16 cellular contexts compared by ENCODE assay signal in the genomic region with DNA sequence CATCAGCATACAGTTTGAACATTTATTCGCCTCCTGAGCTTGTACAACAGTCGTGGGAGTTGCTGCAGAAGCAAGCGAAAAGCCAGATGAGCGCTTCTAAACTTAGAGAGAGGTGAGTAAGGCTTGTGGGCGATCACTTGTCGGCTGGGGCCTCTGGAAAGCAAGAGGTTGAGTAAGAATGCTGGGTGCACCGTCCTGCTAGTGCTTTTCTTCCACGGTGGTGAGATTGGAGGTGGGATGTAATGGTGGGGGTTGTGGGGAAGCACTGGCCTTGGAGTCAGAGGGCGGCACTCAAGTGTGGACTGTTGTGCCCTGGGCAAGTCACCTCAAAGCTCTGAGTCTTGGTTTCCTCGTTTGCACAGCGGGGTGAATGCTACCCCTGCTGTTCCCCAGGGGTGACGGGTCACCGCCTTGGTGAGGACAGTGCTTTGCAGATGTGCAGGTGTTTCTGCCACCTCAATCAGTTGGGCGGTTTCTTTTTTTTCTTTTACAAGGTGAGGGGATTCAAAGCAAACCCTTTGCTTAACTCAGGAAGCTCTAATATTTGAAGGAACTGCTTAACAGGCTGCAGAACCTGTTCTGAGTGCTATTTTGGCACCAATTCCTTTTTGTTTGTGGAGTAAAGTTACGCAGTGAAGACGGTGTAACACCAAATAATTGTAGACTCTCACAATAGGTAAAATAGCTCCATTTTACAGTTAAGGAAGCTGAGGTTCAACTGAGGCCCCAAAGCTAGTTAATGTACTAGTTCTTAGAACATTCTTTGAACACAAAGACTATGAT. TPM values are rescaled to one million over a fixed set of nuclear protein-coding genes. Genes with fewer than 3 reads are reported as not detected.
DNase-seq lines count a peak whose midpoint lies in the region; ATAC-seq, FAIRE-seq and TF ChIP-seq lines count a peak whose summit lies in the region.
"Had no signal": no experiment of that assay in that cellular context is flagged by ENCODE, and none has a peak within 500 bp of the region (broad histone marks: within the 10 kb centered on the region; RNA-seq: fewer than 3 reads in every experiment).

No MANE protein-coding gene starts in this region.

- 74 to 75% methylated on average over 16 of the region's 16 CpGs for WGBS in thyroid gland, 2 donors

- H3K36me3 ChIP-seq in astrocyte (ENCODE audit: insufficient read depth, low read length): peaks cover 14% of the 10 kb centered on the region
- H3K36me3 ChIP-seq in thyroid gland: peaks cover 0 to under 1% of the 10 kb centered on the region in 2 donors

- no peak for TF ChIP-seq CTCF in CD4-positive, alpha-beta T cell (IDR thresholded peaks at IDR 0.05)
- no peak for TF ChIP-seq CTCF in astrocyte (IDR thresholded peaks at IDR 0.05; ENCODE audit: insufficient read depth, low read depth, low read length)
- TF ChIP-seq CTCF in thyroid gland (IDR thresholded peaks at IDR 0.05): no peak
- TF ChIP-seq CTCF in glutamatergic neuron (IDR thresholded peaks at IDR 0.05; ENCODE audit: partially characterized antibody, unreplicated experiment): no peak

- H3K27me3 ChIP-seq in CD4-positive, alpha-beta T cell (ENCODE audit: control insufficient read depth, insufficient read depth, low read length): no peaks in the 10 kb centered on the region
- H3K27me3 ChIP-seq in astrocyte (ENCODE audit: insufficient read depth, low read length) (no peaks in the 10 kb centered on the region), thyroid gland (no peaks in the 10 kb centered on the region)
- H3K27me3 ChIP-seq: right atrium auricular region had no signal

- POLR2A ChIA-PET in CD4-positive, alpha-beta T cell (lab: Charles Lee): interaction anchor here (0.6 to 3.0 kb wide), 5 partner anchors 22 to 93 kb away, joined by 3 to 10 read pairs (median 4); a partner anchor contains a TSS

- no peak overlapping the region for H3K27ac ChIP-seq in CD4-positive, alpha-beta T cell (ENCODE audit: low read depth, low read length)
- no peak overlapping the region for H3K27ac ChIP-seq in astrocyte (ENCODE audit: low read depth, low read length)
- no peak overlapping the region for H3K27ac ChIP-seq in thyroid gland
- H3K27ac ChIP-seq: right atrium auricular region had no signal

- intact Hi-C loops in CD4-positive, alpha-beta T cell (cut with DNase I, micrococcal nuclease): loop anchor here (2.0 to 10.0 kb wide), 4 partner anchors 37 to 441 kb away; a partner anchor contains a TSS
- intact Hi-C loops in thyroid gland (cut with DNase I): no loop called here

- H3K4me1 Mint-ChIP-seq in CD4-positive, alpha-beta T cell (ENCODE audit: low read depth): peaks cover 36% of the 10 kb centered on the region
- H3K4me1 Mint-ChIP-seq in IgD-negative memory B cell: peaks cover 8 to 14% (median 13%) of the 10 kb centered on the region in 3 donors
- peaks cover 31% of the 10 kb centered on the region for H3K4me1 Mint-ChIP-seq in astrocyte (ENCODE audit: low read depth, unreplicated experiment)
- peaks cover 15 to 31% of the 10 kb centered on the region in 2 donors for H3K4me1 Mint-ChIP-seq in natural killer cell treated with Interleukin-12 subunit alpha and Interleukin-12 subunit beta and Interleukin-15 and Interleukin-18, amount 100 ng/mL, for 72 hours (ENCODE audit: low read depth in 2 of 2)
- peaks cover 6% of the 10 kb centered on the region for H3K4me1 Mint-ChIP-seq in glutamatergic neuron (ENCODE audit: low read depth, unreplicated experiment)

- no peak for DNase-seq in CD4-positive, alpha-beta T cell
- DNase-seq in astrocyte (ENCODE audit: low read depth): peak; percentile 37
- DNase-seq in natural killer cell treated with Interleukin-12 subunit alpha and Interleukin-12 subunit beta and Interleukin-15 and Interleukin-18, amount 100 ng/mL, for 72 hours (ENCODE audit: low spot score): no peak
- DNase-seq in thyroid gland: no peak
- DNase-seq in SW480 (ENCODE audit: low spot score): no peak
- DNase-seq in glutamatergic neuron: no peak
- DNase-seq: activated CD4-positive, CD25-positive, alpha-beta regulatory T cell; activated gamma-delta T cell; kidney; stimulated activated CD4-positive, alpha-beta T cell treated with anti-CD3 and anti-CD28 coated beads, Interleukin-2, amount 100 ng/mL, for 48 hours had no signal

- H3K36me3 Mint-ChIP-seq in CD4-positive, alpha-beta T cell (ENCODE audit: low read depth): peaks cover 45% of the 10 kb centered on the region
- peaks cover 8% of the 10 kb centered on the region for H3K36me3 Mint-ChIP-seq in IgD-negative memory B cell
- H3K36me3 Mint-ChIP-seq in astrocyte (ENCODE audit: low read depth, unreplicated experiment): peaks cover 17% of the 10 kb centered on the region
- peaks cover 11% of the 10 kb centered on the region for H3K36me3 Mint-ChIP-seq in natural killer cell treated with Interleukin-12 subunit alpha and Interleukin-12 subunit beta and Interleukin-15 and Interleukin-18, amount 100 ng/mL, for 72 hours
- H3K36me3 Mint-ChIP-seq in glutamatergic neuron (ENCODE audit: unreplicated experiment): no peaks in the 10 kb centered on the region

- H3K9me3 Mint-ChIP-seq in CD4-positive, alpha-beta T cell: no peaks in the 10 kb centered on the region
- H3K9me3 Mint-ChIP-seq in IgD-negative memory B cell: no peaks in the 10 kb centered on the region
- H3K9me3 Mint-ChIP-seq in astrocyte (ENCODE audit: unreplicated experiment): no peaks in the 10 kb centered on the region
- no peaks in the 10 kb centered on the region for H3K9me3 Mint-ChIP-seq in natural killer cell treated with Interleukin-12 subunit alpha and Interleukin-12 subunit beta and Interleukin-15 and Interleukin-18, amount 100 ng/mL, for 72 hours
- peaks cover 4% of the 10 kb centered on the region for H3K9me3 Mint-ChIP-seq in glutamatergic neuron (ENCODE audit: unreplicated experiment)

- H3K4me3 ChIP-seq in astrocyte (ENCODE audit: insufficient read depth, low read depth, low read length): no peak overlapping the region
- H3K4me3 ChIP-seq in thyroid gland (replicated peaks in 1 of 3): no peak overlapping the region
- H3K4me3 ChIP-seq: right atrium auricular region had no signal

- H3K27me3 Mint-ChIP-seq in CD4-positive, alpha-beta T cell: no peaks in the 10 kb centered on the region
- H3K27me3 Mint-ChIP-seq in IgD-negative memory B cell (no peaks in the 10 kb centered on the region), astrocyte (ENCODE audit: low read depth, unreplicated experiment) (no peaks in the 10 kb centered on the region), glutamatergic neuron (ENCODE audit: unreplicated experiment) (peaks cover 2% of the 10 kb centered on the region)
- H3K27me3 Mint-ChIP-seq in natural killer cell treated with Interleukin-12 subunit alpha and Interleukin-12 subunit beta and Interleukin-15 and Interleukin-18, amount 100 ng/mL, for 72 hours: no peaks in the 10 kb centered on the region

- no peak overlapping the region for H2AFZ ChIP-seq in astrocyte (ENCODE audit: low read depth, low read length)

- TF ChIP-seq POLR2A in thyroid gland (IDR thresholded peaks at IDR 0.05): no peak

- CTCF ChIA-PET in CD4-positive, alpha-beta T cell (lab: Charles Lee): interaction anchor here (0.5 to 4.5 kb wide), 6 partner anchors 22 to 353 kb away, joined by 3 to 18 read pairs (median 4); a partner anchor contains a TSS

- H3K4me3 Mint-ChIP-seq in CD4-positive, alpha-beta T cell: no peak overlapping the region
- H3K4me3 Mint-ChIP-seq in IgD-negative memory B cell: no peak overlapping the region
- peak overlapping the region; percentile 2 for H3K4me3 Mint-ChIP-seq in astrocyte (ENCODE audit: unreplicated experiment)
- H3K4me3 Mint-ChIP-seq in natural killer cell treated with Interleukin-12 subunit alpha and Interleukin-12 subunit beta and Interleukin-15 and Interleukin-18, amount 100 ng/mL, for 72 hours: no peak overlapping the region
- no peak overlapping the region for H3K4me3 Mint-ChIP-seq in glutamatergic neuron (ENCODE audit: unreplicated experiment)

- ATAC-seq in CD4-positive, alpha-beta T cell (ENCODE audit: poor library complexity): no peak
- ATAC-seq in natural killer cell treated with Interleukin-12 subunit alpha and Interleukin-12 subunit beta and Interleukin-15 and Interleukin-18, amount 100 ng/mL, for 72 hours: no peak
- no peak for ATAC-seq in HG03432 (IDR thresholded peaks at IDR 0.05; ENCODE audit: unreplicated experiment)

- H3K4me1 ChIP-seq in astrocyte (ENCODE audit: insufficient read depth, low read length) (peaks cover 16% of the 10 kb centered on the region), thyroid gland (peaks cover 13 to 15% of the 10 kb centered on the region in 2 donors)

- H4K20me1 ChIP-seq in astrocyte (ENCODE audit: insufficient read depth, low read length): peaks cover 4% of the 10 kb centered on the region

- no peaks in the 10 kb centered on the region for H3K9me3 ChIP-seq in CD4-positive, alpha-beta T cell (ENCODE audit: control insufficient read depth, low read length)
- H3K9me3 ChIP-seq in astrocyte (ENCODE audit: insufficient read depth, low read depth, low read length) (no peaks in the 10 kb centered on the region), thyroid gland (no peaks in the 10 kb centered on the region)
- H3K9me3 ChIP-seq: right atrium auricular region had no signal

- H3K79me2 ChIP-seq in astrocyte (ENCODE audit: insufficient read depth, low read length): no peaks in the 10 kb centered on the region

- no peak for FAIRE-seq in astrocyte (lab: Jason Lieb, UNC)
- FAIRE-seq: kidney had no signal

- no peak overlapping the region for H3K4me2 ChIP-seq in astrocyte (ENCODE audit: low read length)

- no peak overlapping the region for H3K9ac ChIP-seq in astrocyte (ENCODE audit: low read length)

- H3K27ac Mint-ChIP-seq in CD4-positive, alpha-beta T cell: peak overlapping the region; percentile 70
- peak overlapping the region in 2 of 3 donors; percentile 39 to 90 for H3K27ac Mint-ChIP-seq in IgD-negative memory B cell
- H3K27ac Mint-ChIP-seq in astrocyte (ENCODE audit: unreplicated experiment): no peak overlapping the region
- peak overlapping the region; percentile 71 to 81 for H3K27ac Mint-ChIP-seq in natural killer cell treated with Interleukin-12 subunit alpha and Interleukin-12 subunit beta and Interleukin-15 and Interleukin-18, amount 100 ng/mL, for 72 hours
- no peak overlapping the region for H3K27ac Mint-ChIP-seq in glutamatergic neuron (ENCODE audit: unreplicated experiment)

RNA-seq across cellular contexts. Expression of a gene that starts 6.8 kb away (rescaled TPM):
- 1 to 10 TPM; 1.1 to 3.2 TPM for total RNA-seq in CD4-positive, alpha-beta T cell
- polyA plus RNA-seq in IgD-negative memory B cell: 1.5 TPM
- total RNA-seq in astrocyte (not detected in 2 replicates), thyroid gland (1 to 10 TPM in 2 of 4 donors, under 1 TPM in 1, not detected in 1; 0.56 to 1.2 (median 1.1) TPM), glutamatergic neuron (ENCODE audit: unreplicated experiment) (0.64 TPM)
- total RNA-seq in natural killer cell treated with Interleukin-12 subunit alpha and Interleukin-12 subunit beta and Interleukin-15 and Interleukin-18, amount 100 ng/mL, for 72 hours: under 1 TPM; 0.69 to 0.78 TPM
- total RNA-seq: myocyte, right atrium auricular region, urinary bladder had no signal
- polyA plus RNA-seq: HepG2 had no signal

RNA-seq across cellular contexts. Expression of a gene that starts 35.0 kb away (rescaled TPM):
- total RNA-seq in CD4-positive, alpha-beta T cell: 10 to 100 TPM; 81.1 to 86.5 TPM
- polyA plus RNA-seq in IgD-negative memory B cell: 111 TPM
- total RNA-seq in astrocyte: 233 and 245 TPM in 2 replicates
- total RNA-seq in natural killer cell treated with Interleukin-12 subunit alpha and Interleukin-12 subunit beta and Interleukin-15 and Interleukin-18, amount 100 ng/mL, for 72 hours: 100 to 1,000 TPM; 125 to 148 TPM
- 100 to 1,000 TPM in 3 of 4 donors, 10 to 100 TPM in 1; 93.3 to 156 (median 136) TPM for total RNA-seq in thyroid gland
- total RNA-seq in glutamatergic neuron (ENCODE audit: unreplicated experiment): 109 TPM

RNA-seq across cellular contexts. Expression of a gene that starts 37.7 kb away (rescaled TPM):
- total RNA-seq in CD4-positive, alpha-beta T cell: 10 to 100 TPM; 48.7 to 50.2 TPM
- polyA plus RNA-seq in IgD-negative memory B cell: 11.6 TPM
- 28.8 and 29.5 TPM in 2 replicates for total RNA-seq in astrocyte
- total RNA-seq in natural killer cell treated with Interleukin-12 subunit alpha and Interleukin-12 subunit beta and Interleukin-15 and Interleukin-18, amount 100 ng/mL, for 72 hours: 10 to 100 TPM; 66.3 to 93.3 TPM
- 10 to 100 TPM; 21.4 to 37.1 (median 30.1) TPM for total RNA-seq in thyroid gland
- total RNA-seq in glutamatergic neuron (ENCODE audit: unreplicated experiment): 24.7 TPM

Comparison
In these comparisons a context has a peak if more than half of its experiments do, and no peak if none do; other contexts are left out.
1. H3K27ac Mint-ChIP-seq: peak in CD4-positive, alpha-beta T cell (single experiment), IgD-negative memory B cell (2 of 3) and natural killer cell treated with Interleukin-12 subunit alpha and Interleukin-12 subunit beta and Interleukin-15 and Interleukin-18, amount 100 ng/mL, for 72 hours (2 of 2); none in astrocyte (single experiment) and glutamatergic neuron (single experiment).